In genomic region chr20:48064929-48065328, GRCh38 we compare ENCODE assay signal across 20 cellular contexts.
A peak's percentile ranks its signal among the peaks of the same experiment; 100 is the strongest.
DNase-seq lines count a peak whose midpoint lies in the region; ATAC-seq and TF ChIP-seq lines count a peak whose summit lies in the region.
"Had no signal": no experiment of that assay in that cellular context is flagged by ENCODE, and none has a peak within 500 bp of the region (broad histone marks: within the 10 kb centered on the region; RNA-seq: fewer than 3 reads in every experiment).

No MANE protein-coding gene starts in this region.

- H3K27ac ChIP-seq in foreskin keratinocyte = no peak overlapping the region
- H3K27ac ChIP-seq: 22Rv1, ovary, Peyer's patch, testis had no signal

- ATAC-seq in foreskin keratinocyte (peak; percentile 49), HG02884 (IDR thresholded peaks at IDR 0.05; ENCODE audit: unreplicated experiment) (no peak), GM18498 (IDR thresholded peaks at IDR 0.05; ENCODE audit: unreplicated experiment) (no peak), GM21515 (IDR thresholded peaks at IDR 0.05; ENCODE audit: unreplicated experiment) (no peak)
- ATAC-seq: activated T-cell treated with anti-CD3 and anti-CD28 coated beads, Interleukin-2, amount 50 U/mL, for 72 hours; K562 had no signal

- DNase-seq in SIG-M5 treated with dmso at 0.1 percent for 504 hours (lab: John Stamatoyannopoulos, UW; ENCODE audit: unreplicated experiment) (peak; percentile 72), SIG-M5 (lab: John Stamatoyannopoulos, UW) (no peak), astrocyte of the hippocampus (ENCODE audit: low read depth, low spot score) (peak; percentile 47), foreskin keratinocyte (peak in 1 of 2 donors; percentile 66)
- no peak for DNase-seq in activated T-cell treated with anti-CD3 and anti-CD28 coated beads, Interleukin-2, amount 50 U/mL, for 1 hour
- DNase-seq: activated naive CD8-positive, alpha-beta T cell treated with anti-CD3 and anti-CD28 coated beads, Interleukin-2, amount 10 ng/mL, durations not matched to agents 7 days and 5 days; activated T-cell treated with anti-CD3 and anti-CD28 coated beads, Interleukin-2, amount 50 U/mL, for 72 hours; CD4-positive, alpha-beta T cell; DND-41; NCI-H1092; NCI-H69; ovary; Peyer's patch; stimulated activated CD4-positive, alpha-beta T cell treated with anti-CD3 and anti-CD28 coated beads, Interleukin-4, amount 100 ng/mL, for 24 hours; testis had no signal

- no peak for TF ChIP-seq CTCF in foreskin keratinocyte (conservative IDR thresholded peaks at IDR 0.05)

- peaks cover 4% of the 10 kb centered on the region for H3K4me1 ChIP-seq in foreskin keratinocyte
- H3K4me1 ChIP-seq: Peyer's patch had no signal

- H3K27me3 ChIP-seq in foreskin keratinocyte = no peaks in the 10 kb centered on the region
- H3K27me3 ChIP-seq: ovary, Peyer's patch, testis had no signal

Comparison
In these comparisons a context has a peak if more than half of its experiments do, and no peak if none do; other contexts are left out.
1. DNase-seq: peak in SIG-M5 treated with dmso at 0.1 percent for 504 hours (single experiment) and astrocyte of the hippocampus (single experiment); none in SIG-M5 (single experiment) and activated T-cell treated with anti-CD3 and anti-CD28 coated beads, Interleukin-2, amount 50 U/mL, for 1 hour (single experiment).